In the genomic region with DNA sequence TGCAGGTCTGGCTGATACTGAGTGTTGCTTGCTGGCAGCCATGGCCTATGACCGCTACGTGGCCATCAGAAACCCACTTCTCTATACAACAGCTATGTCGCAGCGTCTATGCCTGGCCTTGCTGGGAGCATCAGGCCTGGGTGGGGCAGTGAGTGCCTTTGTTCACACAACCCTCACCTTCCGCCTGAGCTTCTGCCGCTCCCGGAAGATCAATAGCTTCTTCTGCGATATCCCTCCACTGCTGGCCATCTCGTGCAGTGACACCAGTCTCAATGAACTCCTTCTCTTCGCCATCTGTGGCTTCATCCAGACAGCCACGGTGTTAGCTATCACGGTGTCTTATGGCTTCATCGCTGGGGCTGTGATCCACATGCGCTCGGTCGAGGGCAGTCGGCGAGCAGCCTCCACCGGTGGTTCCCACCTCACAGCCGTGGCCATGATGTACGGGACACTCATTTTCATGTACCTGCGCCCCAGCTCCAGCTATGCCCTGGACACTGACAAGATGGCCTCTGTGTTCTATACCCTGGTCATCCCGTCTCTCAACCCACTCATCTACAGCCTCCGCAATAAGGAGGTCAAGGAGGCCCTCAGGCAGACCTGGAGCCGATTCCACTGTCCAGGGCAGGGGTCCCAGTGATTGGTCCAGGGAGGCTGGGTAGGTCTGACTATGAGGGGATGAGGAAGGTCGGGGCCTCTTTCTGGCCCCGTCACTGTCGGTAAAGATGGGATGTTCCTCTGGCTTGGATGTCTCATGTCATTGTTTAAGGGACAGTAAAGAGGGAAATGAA, we compare ENCODE assay signal across 23 cellular contexts. TPM values are rescaled to one million over a fixed set of nuclear protein-coding genes. Genes with fewer than 3 reads are reported as not detected.
"Had no signal": no experiment of that assay in that cellular context is flagged by ENCODE, and none has a peak within 500 bp of the region (broad histone marks: within the 10 kb centered on the region; RNA-seq: fewer than 3 reads in every experiment).

No MANE protein-coding gene starts in this region.

- H3K9me3 ChIP-seq: SJSA1 had no signal

- DNase-seq: MV-4-11, NCI-H1048, NCI-H1105, NCI-H1417, NCI-H1436 treated with DMSO at 0.1 percent for 48 hours, NCI-H1694, NCI-H187 treated with DMSO at 0.1 percent for 48 hours, NCI-H2029 treated with DMSO at 0.1 percent for 48 hours, NCI-H226, NCI-H446, NCI-H510A, NCI-H524 treated with DMSO at 0.1 percent for 48 hours, NCI-H69, NCI-H774, Right ventricle myocardium superior, RPMI8226, SIG-M5 had no signal

- H3K27me3 ChIP-seq: SJSA1 had no signal

- H3K4me3 ChIP-seq: SJSA1, SK-N-MC had no signal

- H3K27ac ChIP-seq: KMS-11, SJSA1, SK-N-MC had no signal

- H3K36me3 ChIP-seq: SJSA1 had no signal

- H3K4me2 ChIP-seq: KMS-11 had no signal

- H3K9ac ChIP-seq: KMS-11 had no signal

RNA-seq across cellular contexts. Expression of a gene that starts 0.7 kb away (rescaled TPM):
- total RNA-seq: HT-29, LHCN-M2, MCF 10A, Right ventricle myocardium superior, SJSA1 had no signal

RNA-seq across cellular contexts. Expression of a gene that starts 10.5 kb away (rescaled TPM):
- total RNA-seq: HT-29, LHCN-M2, MCF 10A, Right ventricle myocardium superior, SJSA1 had no signal

RNA-seq across cellular contexts. Expression of a gene that starts 47.3 kb away (rescaled TPM):
- total RNA-seq: HT-29, LHCN-M2, MCF 10A, Right ventricle myocardium superior, SJSA1 had no signal
